ENCODE assay signal across 8 cellular contexts in genomic region chr19:4327252-4327876, GRCh38. TPM values are rescaled to one million over a fixed set of nuclear protein-coding genes. Genes with fewer than 3 reads are reported as not detected.
A peak's percentile ranks its signal among the peaks of the same experiment; 100 is the strongest.
DNase-seq lines count a peak whose midpoint lies in the region; ATAC-seq and TF ChIP-seq lines count a peak whose summit lies in the region.

No MANE protein-coding gene starts in this region.

- WGBS in H9 (ENCODE audit: extremely low coverage, insufficient read length, low lambda C conversion rate) = no CpG with 5 or more reads among the region's 30 CpGs
- 0% methylated on average over 6 of the region's 30 CpGs for WGBS in SK-N-SH (ENCODE audit: low lambda C conversion rate)

- no peak overlapping the region for H4K8ac ChIP-seq in H9 (replicated peaks; ENCODE audit: insufficient read length, low read depth, low read length)

- no peak overlapping the region for H2BK5ac ChIP-seq in H9 (ENCODE audit: insufficient read length, low read length)

- no peak for TF ChIP-seq RAD21 in SK-N-SH (IDR thresholded peaks at IDR 0.05; ENCODE audit: low read length)

- H3K9me2 ChIP-seq in SK-N-SH = no peaks in the 10 kb centered on the region

- H3K4ac ChIP-seq in H9 (ENCODE audit: low read depth, low read length) = no peak overlapping the region

- H3K14ac ChIP-seq in H9 (ENCODE audit: insufficient read depth, low read length) = no peak overlapping the region

- H3K36me3 Mint-ChIP-seq in H9 (ENCODE audit: insufficient read depth in 1 of 3, low read depth in 3 of 3) = peaks cover 2 to 23% (median 9%) of the 10 kb centered on the region in 3 experiments
- H3K36me3 Mint-ChIP-seq in activated naive CD8-positive, alpha-beta T cell = no peaks in the 10 kb centered on the region

- H3T11ph ChIP-seq in H9 (ENCODE audit: low read length) = no peak overlapping the region

- no peak overlapping the region for H2BK120ac ChIP-seq in H9 (ENCODE audit: low read depth, low read length, poor library complexity, severe bottlenecking)

- ATAC-seq in HG02938 (IDR thresholded peaks at IDR 0.05; ENCODE audit: unreplicated experiment) = no peak
- no peak for ATAC-seq in HG02642 (IDR thresholded peaks at IDR 0.05; ENCODE audit: poor library complexity, unreplicated experiment)

- peak overlapping the region; percentile 74 for H3K4me2 ChIP-seq in H9 (ENCODE audit: insufficient read depth, insufficient read length, low read length)
- H3K4me2 ChIP-seq in SK-N-SH = peak overlapping the region; percentile 81

- H2AFZ ChIP-seq in H9 (ENCODE audit: low read length) = no peak overlapping the region
- H2AFZ ChIP-seq in SK-N-SH (ENCODE audit: low read depth) = peak overlapping the region; percentile 91

- no peaks in the 10 kb centered on the region for H3K9me3 Mint-ChIP-seq in H9
- no peaks in the 10 kb centered on the region for H3K9me3 Mint-ChIP-seq in activated naive CD8-positive, alpha-beta T cell (ENCODE audit: low read depth)

- H3K4me3 Mint-ChIP-seq in H9 = peak overlapping the region; percentile 57 to 87
- peak overlapping the region; percentile 90 for H3K4me3 Mint-ChIP-seq in activated naive CD8-positive, alpha-beta T cell

- no peaks in the 10 kb centered on the region for H3K36me3 ChIP-seq in SK-N-SH (replicated peaks in 1 of 2; ENCODE audit: control insufficient read depth in 1 of 2, insufficient read depth in 2 of 2, low read length in 1 of 2)
- H3K36me3 ChIP-seq in skeletal muscle tissue (ENCODE audit: control insufficient read depth in 3 of 3, insufficient read depth in 3 of 3, low read length in 3 of 3) = no peaks in the 10 kb centered on the region

- H3K27me3 ChIP-seq in H9 (ENCODE audit: insufficient read depth, low read length) (no peaks in the 10 kb centered on the region), SK-N-SH (ENCODE audit: insufficient read depth) (no peaks in the 10 kb centered on the region), skeletal muscle tissue (ENCODE audit: control insufficient read depth in 3 of 3, insufficient read depth in 3 of 3, low read length in 3 of 3) (peaks cover 5 to 25% (median 22%) of the 10 kb centered on the region in 3 donors)

- no peak overlapping the region for H3K27ac ChIP-seq in H9 (ENCODE audit: insufficient read length, low read depth, low read length)
- H3K27ac ChIP-seq in SK-N-SH (ENCODE audit: low read depth in 2 of 2, low read length in 1 of 2) = peak overlapping the region; percentile 46 to 74; a peak in 3 of 4 replicates
- no peak overlapping the region for H3K27ac ChIP-seq in skeletal muscle tissue (ENCODE audit: low read depth, low read length)

- H3K23me2 ChIP-seq in H9 (ENCODE audit: insufficient read length, low read depth, low read length, poor library complexity, severe bottlenecking) = peaks cover 9% of the 10 kb centered on the region

- no peak for TF ChIP-seq CTCF in H9 (conservative IDR thresholded peaks at IDR 0.05)
- no peak for TF ChIP-seq CTCF in SK-N-SH (IDR thresholded peaks at IDR 0.05)

- H4K5ac ChIP-seq in H9 (ENCODE audit: insufficient read length, low read depth, low read length) = no peak overlapping the region

- H4K20me1 ChIP-seq in H9 (ENCODE audit: control insufficient read depth, insufficient read depth, insufficient read length) (no peaks in the 10 kb centered on the region), SK-N-SH (ENCODE audit: insufficient read depth) (no peaks in the 10 kb centered on the region)

- H2BK20ac ChIP-seq in H9 (ENCODE audit: low read depth, low read length, poor library complexity, severe bottlenecking) = no peak overlapping the region

- H3K79me2 ChIP-seq in H9 (ENCODE audit: insufficient read depth, low read length) (no peaks in the 10 kb centered on the region), SK-N-SH (ENCODE audit: insufficient read depth) (peaks cover 7% of the 10 kb centered on the region; the same call in 1 of the 2 replicates)

- H3K4me1 ChIP-seq in H9 (ENCODE audit: insufficient read depth, low read length) = peaks cover 2% of the 10 kb centered on the region; the same call in 1 of the 2 replicates
- H3K4me1 ChIP-seq in SK-N-SH (ENCODE audit: control insufficient read depth in 1 of 2, insufficient read depth in 2 of 2, low read depth in 1 of 2, low read length in 1 of 2) = peaks cover 0 to 16% of the 10 kb centered on the region in 2 experiments; a peak in 2 of 4 replicates
- peaks cover 8 to 18% (median 16%) of the 10 kb centered on the region in 3 donors for H3K4me1 ChIP-seq in skeletal muscle tissue (ENCODE audit: control insufficient read depth in 3 of 3, insufficient read depth in 3 of 3, low read length in 3 of 3)

- H3F3A ChIP-seq in SK-N-SH (replicated peaks; ENCODE audit: insufficient read depth) = peaks cover 6% of the 10 kb centered on the region

- DNase-seq in H9 (peak; percentile 96), SK-N-SH (peak; percentile 93), hypothalamus (lab: John Stamatoyannopoulos, UW) (peak in 33 of 51 donors; percentile 4 to 74 (median 44)), NCI-H2081 (lab: John Stamatoyannopoulos, UW) (no peak)

- H3K4me1 Mint-ChIP-seq in H9 = peaks cover 10 to 15% of the 10 kb centered on the region in 2 experiments
- H3K4me1 Mint-ChIP-seq in activated naive CD8-positive, alpha-beta T cell (ENCODE audit: low read depth) = peaks cover 23% of the 10 kb centered on the region

- no peak for TF ChIP-seq EP300 in SK-N-SH (IDR thresholded peaks at IDR 0.05; ENCODE audit: borderline replicate concordance in 1 of 2, low read depth in 1 of 2, low read length in 1 of 2)

- no peaks in the 10 kb centered on the region for H3K9me3 ChIP-seq in H9 (ENCODE audit: control insufficient read depth, low read depth, low read length)
- no peaks in the 10 kb centered on the region for H3K9me3 ChIP-seq in SK-N-SH
- no peaks in the 10 kb centered on the region for H3K9me3 ChIP-seq in skeletal muscle tissue (ENCODE audit: control insufficient read depth in 3 of 3, low read length in 3 of 3)

- no peak overlapping the region for H3K56ac ChIP-seq in H9 (ENCODE audit: insufficient read length, low read depth, low read length)

- H4K91ac ChIP-seq in H9 (ENCODE audit: insufficient read length, low read depth, low read length) = no peak overlapping the region

- no peaks in the 10 kb centered on the region for H3K79me1 ChIP-seq in H9 (ENCODE audit: insufficient read depth, low read depth, low read length, poor library complexity, severe bottlenecking)

- peaks cover 2% of the 10 kb centered on the region; the same call in 1 of the 2 replicates for H3K27me3 Mint-ChIP-seq in H9 (ENCODE audit: low read depth)
- H3K27me3 Mint-ChIP-seq in activated naive CD8-positive, alpha-beta T cell = no peaks in the 10 kb centered on the region

- H3K18ac ChIP-seq in H9 (ENCODE audit: insufficient read length, low read depth, low read length) = peak overlapping the region; percentile 29

- H2AK5ac ChIP-seq in H9 (ENCODE audit: insufficient read length, low read length) = no peak overlapping the region

- H2BK15ac ChIP-seq in H9 (ENCODE audit: low read depth, low read length) = no peak overlapping the region

- H3K4me3 ChIP-seq in SK-N-SH (ENCODE audit: low read depth in 2 of 2, low read length in 1 of 2) (peak overlapping the region; percentile 54 to 83), skeletal muscle tissue (ENCODE audit: low read length in 3 of 3) (peak overlapping the region in 2 of 3 donors; percentile 49 to 67)

- POLR2A ChIA-PET in SK-N-SH (lab: Yijun Ruan, JAX) = interaction anchor here (1.1 kb wide), 2 partner anchors 15 to 36 kb away, joined by 3 to 8 read pairs; no protein-coding TSS in a partner anchor

- CTCF ChIA-PET in SK-N-SH (lab: Yijun Ruan, JAX) = interaction anchor here (1.1 kb wide), 2 partner anchors 59 to 73 kb away, joined by 3 to 6 read pairs; partner anchors contain the start of gene SH3GL1

- no peak overlapping the region for H2BK12ac ChIP-seq in H9 (ENCODE audit: insufficient read length, low read depth, low read length)

- no peak overlapping the region for H3K9ac ChIP-seq in H9 (ENCODE audit: extremely low read depth, insufficient read length, low read length)
- peak overlapping the region; percentile 26; the same call in 1 of the 2 replicates for H3K9ac ChIP-seq in SK-N-SH
- H3K9ac ChIP-seq in skeletal muscle tissue (ENCODE audit: low read depth in 1 of 3, low read length in 3 of 3) = peak overlapping the region in 1 of 3 donors; percentile 57

- peak overlapping the region; percentile 71 to 98 (median 98) for H3K27ac Mint-ChIP-seq in H9
- peak overlapping the region; percentile 34 for H3K27ac Mint-ChIP-seq in activated naive CD8-positive, alpha-beta T cell

- no peak overlapping the region for H3K23ac ChIP-seq in H9 (ENCODE audit: insufficient read length, low read depth, low read length)

TF ChIP-seq in SK-N-SH, 30 proteins besides CTCF, POLR2A, EP300 and RAD21 (continues in another document):
- TF ChIP-seq MAX (IDR thresholded peaks at IDR 0.05; ENCODE audit: low read depth) (peak; percentile 90), MXI1 (IDR thresholded peaks at IDR 0.05; ENCODE audit: low read depth, low read length) (peak; percentile 97)

RNA-seq across cellular contexts. Expression of gene STAP2, which starts 11.3 kb away (rescaled TPM):
- total RNA-seq in H9 (2021) (19.0 and 20.2 TPM in 2 replicates), skeletal muscle tissue (5.2 TPM)
- polyA plus RNA-seq in SK-N-SH (2012; rRNA removed) = 6.0 and 7.6 TPM in 2 replicates
- 2.8 and 2.9 TPM in 2 replicates for polyA plus RNA-seq in SK-N-SH (2012; cell fraction: cytosol; rRNA removed)
- polyA plus RNA-seq in SK-N-SH (2012; cell fraction: nucleus; rRNA removed) = 5.6 and 6.1 TPM in 2 replicates

RNA-seq across cellular contexts. Expression of gene MPND, which starts 16.0 kb away (rescaled TPM):
- total RNA-seq in H9 (2021) (37.0 and 38.2 TPM in 2 replicates), skeletal muscle tissue (5.7 TPM)
- 18.7 and 21.3 TPM in 2 replicates for polyA plus RNA-seq in SK-N-SH (2012; rRNA removed)
- 9.7 and 14.7 TPM in 2 replicates for polyA plus RNA-seq in SK-N-SH (2012; cell fraction: cytosol; rRNA removed)
- 23.4 and 26.0 TPM in 2 replicates for polyA plus RNA-seq in SK-N-SH (2012; cell fraction: nucleus; rRNA removed)

RNA-seq across cellular contexts. Expression of gene FSD1, which starts 23.0 kb away (rescaled TPM):
- total RNA-seq in H9 (2021) (53.6 and 53.9 TPM in 2 replicates), skeletal muscle tissue (not detected)
- polyA plus RNA-seq in SK-N-SH (2012; rRNA removed) = 46.7 and 49.0 TPM in 2 replicates
- 18.6 and 33.9 TPM in 2 replicates for polyA plus RNA-seq in SK-N-SH (2012; cell fraction: cytosol; rRNA removed)
- polyA plus RNA-seq in SK-N-SH (2012; cell fraction: nucleus; rRNA removed) = 90.3 and 101 TPM in 2 replicates

RNA-seq across cellular contexts. Expression of gene TMIGD2, which starts 25.2 kb away (rescaled TPM):
- total RNA-seq in H9 (2021) (0.26 TPM in 1 of 2 replicates, not detected in the other), skeletal muscle tissue (0.52 TPM)
- polyA plus RNA-seq in SK-N-SH (2012; rRNA removed) = 0.06 TPM in 1 of 2 replicates, not detected in the other
- 0.03 and 0.21 TPM in 2 replicates for polyA plus RNA-seq in SK-N-SH (2012; cell fraction: cytosol; rRNA removed)
- polyA plus RNA-seq in SK-N-SH (2012; cell fraction: nucleus; rRNA removed) = not detected in 2 replicates

RNA-seq across cellular contexts. Expression of gene SHD, which starts 48.3 kb away (rescaled TPM):
- 2.7 and 4.4 TPM in 2 replicates for total RNA-seq in H9 (2021)
- 3.1 and 6.9 TPM in 2 replicates for polyA plus RNA-seq in SK-N-SH (2012; rRNA removed)
- 3.0 and 7.6 TPM in 2 replicates for polyA plus RNA-seq in SK-N-SH (2012; cell fraction: cytosol; rRNA removed)
- 8.5 and 32.8 TPM in 2 replicates for polyA plus RNA-seq in SK-N-SH (2012; cell fraction: nucleus; rRNA removed)
- 24.5 TPM for total RNA-seq in skeletal muscle tissue

Comparison
In these comparisons a context has a peak if more than half of its experiments do, and no peak if none do; other contexts are left out.
1. DNase-seq: peak in H9 (single experiment), SK-N-SH (single experiment) and hypothalamus (33 of 51); none in NCI-H2081 (0 of 2).
2. H3K27ac ChIP-seq: peak in SK-N-SH (2 of 2); none in H9 (single experiment) and skeletal muscle tissue (single experiment).
3. RNA of gene FSD1, which starts 23.0 kb away (total RNA-seq): 53.6 to 53.9 TPM in H9; not detected in skeletal muscle tissue (single experiment); every median in the first group is over 10 times any median in the second.